In the genomic region with DNA sequence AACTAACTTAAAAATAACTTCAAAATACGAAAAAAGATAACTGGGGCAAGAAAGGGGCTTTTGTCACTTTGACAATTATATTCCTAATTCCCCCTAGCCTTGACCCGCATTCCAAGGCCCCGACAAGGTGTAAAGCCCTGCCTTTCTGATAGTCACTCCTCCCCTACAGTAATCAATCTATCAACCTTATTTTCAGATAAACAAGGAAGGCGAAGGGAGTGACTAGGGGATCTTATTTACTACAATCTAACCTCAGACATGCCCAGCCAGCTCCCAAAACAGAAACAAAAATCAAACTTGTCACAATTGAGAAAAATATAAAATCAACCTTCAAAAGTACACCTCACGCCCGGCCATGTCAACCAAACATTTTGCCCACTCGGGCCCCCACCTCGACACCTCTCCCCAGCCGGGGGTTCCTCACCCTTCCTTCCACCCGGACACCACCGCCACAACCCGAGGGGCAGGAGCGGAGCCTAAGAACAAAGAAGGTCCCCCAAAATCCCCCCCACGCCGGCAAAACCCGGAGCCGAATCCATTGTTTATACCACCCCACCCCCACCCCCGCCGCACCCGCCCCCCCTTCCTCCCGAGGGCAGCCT, we compare ENCODE assay signal across 8 cellular contexts. TPM values are rescaled to one million over a fixed set of nuclear protein-coding genes. Genes with fewer than 3 reads are reported as not detected.
A peak's percentile ranks its signal among the peaks of the same experiment; 100 is the strongest.
DNase-seq lines count a peak whose midpoint lies in the region; ATAC-seq and TF ChIP-seq lines count a peak whose summit lies in the region.

No MANE protein-coding gene starts in this region.

- H3K18ac ChIP-seq in neuronal stem cell (ENCODE audit: low read length): no peak overlapping the region

- intact Hi-C loops in Caco-2 (cut with micrococcal nuclease; ENCODE audit: unreplicated experiment): no loop called here

- peaks cover 24% of the 10 kb centered on the region for H3K36me3 Mint-ChIP-seq in Caco-2 (ENCODE audit: insufficient read depth, unreplicated experiment)

- H4K8ac ChIP-seq in neuronal stem cell (ENCODE audit: low read depth, low read length): no peak overlapping the region

- no peak overlapping the region for H3K4ac ChIP-seq in neuronal stem cell (ENCODE audit: low read length)

- H3K9ac ChIP-seq in neuronal stem cell (ENCODE audit: low read depth, low read length, poor library complexity): no peak overlapping the region

- H3K9me3 ChIP-seq in Caco-2: no peaks in the 10 kb centered on the region
- no peaks in the 10 kb centered on the region for H3K9me3 ChIP-seq in neuronal stem cell (replicated peaks in 1 of 2; ENCODE audit: control insufficient read depth in 2 of 2, insufficient read depth in 1 of 2, low read depth in 1 of 2, low read length in 2 of 2)

- ATAC-seq in HG03196 (IDR thresholded peaks at IDR 0.05; ENCODE audit: unreplicated experiment) (no peak), GM18502 (IDR thresholded peaks at IDR 0.05; ENCODE audit: poor library complexity, unreplicated experiment) (no peak)

- POLR2A ChIA-PET in Caco-2 (lab: Charles Lee) (interaction anchor here (0.7 to 1.6 kb wide), 3 partner anchors 32 to 110 kb away, joined by 3 to 35 read pairs (median 12); partner anchors contain the start of genes PSEN1 and RBM25), RWPE1 (lab: Yijun Ruan, JAX; ENCODE audit: low non-redundant PET) (interaction anchor here (1.3 kb wide), 1 partner anchor 32 kb away, joined by 5 read pairs; the partner anchor contains the start of gene RBM25)

- H3K9me3 Mint-ChIP-seq in Caco-2 (ENCODE audit: unreplicated experiment): no peaks in the 10 kb centered on the region

- H3K4me3 Mint-ChIP-seq in Caco-2 (ENCODE audit: unreplicated experiment): peak overlapping the region; percentile 91

- TSS peak; percentile 48 for BruUV-seq in Caco-2 (replicated peaks; lab: Mats Ljungman, UMichigan)

- H3K27me3 ChIP-seq in Caco-2 (replicated peaks; ENCODE audit: control insufficient read depth, insufficient read depth, low read length) (no peaks in the 10 kb centered on the region), neuronal stem cell (ENCODE audit: control insufficient read depth in 3 of 3, insufficient read depth in 3 of 3, low read depth in 1 of 3, low read length in 3 of 3) (no peaks in the 10 kb centered on the region)

- H3K27ac Mint-ChIP-seq in Caco-2 (ENCODE audit: unreplicated experiment): peak overlapping the region; percentile 84

- TF ChIP-seq CTCF in Caco-2 (IDR thresholded peaks at IDR 0.05; ENCODE audit: insufficient read depth in 1 of 2, low read depth in 1 of 2, low read length in 1 of 2, severe bottlenecking in 1 of 2, unreplicated experiment in 1 of 2) (no peak), RWPE1 (conservative IDR thresholded peaks at IDR 0.05; ENCODE audit: low read depth) (no peak), epithelial cell of esophagus (IDR thresholded peaks at IDR 0.05; ENCODE audit: insufficient read depth, low read depth, low read length, missing control alignments) (no peak)

- no peak overlapping the region for H3K14ac ChIP-seq in neuronal stem cell (ENCODE audit: low read length)

- no peak overlapping the region for H4K91ac ChIP-seq in neuronal stem cell (ENCODE audit: low read depth, low read length, poor library complexity)

- no peak overlapping the region for H3K23ac ChIP-seq in neuronal stem cell (ENCODE audit: low read depth, low read length, poor library complexity)

- no CpG with 5 or more reads among the region's 21 CpGs for WGBS in neuronal stem cell (ENCODE audit: extremely low coverage in 2 of 2, insufficient read length in 2 of 2, insufficient replicate concordance in 1 of 2), 2 donors

- no peak for DNase-seq in Caco-2
- DNase-seq in RWPE1 (ENCODE audit: low spot score): peak; percentile 55
- DNase-seq in epithelial cell of esophagus (ENCODE audit: low read depth): no peak
- no peak for DNase-seq in neuronal stem cell (ENCODE audit: low spot score)
- DNase-seq in GF-D8 (lab: John Stamatoyannopoulos, UW): no peak
- no peak for DNase-seq in stimulated activated naive CD4-positive, alpha-beta T cell treated with Interleukin-2 at 50 U/mL for 16 hours (lab: John Stamatoyannopoulos, UW)

- no peak overlapping the region for H2BK12ac ChIP-seq in neuronal stem cell (ENCODE audit: low read length)

- H3K4me2 ChIP-seq in neuronal stem cell (ENCODE audit: insufficient read depth, low read length, poor library complexity, severe bottlenecking): peak overlapping the region; percentile 62

- H3K27ac ChIP-seq in RWPE1 (peak overlapping the region; percentile 88), neuronal stem cell (replicated peaks; ENCODE audit: low read length) (no peak overlapping the region)

- H2BK120ac ChIP-seq in neuronal stem cell (ENCODE audit: low read depth, low read length): no peak overlapping the region

- H2AK5ac ChIP-seq in neuronal stem cell (ENCODE audit: low read depth, low read length): no peak overlapping the region

- H3K4me1 Mint-ChIP-seq in Caco-2 (ENCODE audit: low read depth, unreplicated experiment): no peaks in the 10 kb centered on the region

- H3K4me3 ChIP-seq in Caco-2 (ENCODE audit: low read depth, low read length) (peak overlapping the region; percentile 74), epithelial cell of esophagus (ENCODE audit: low read length) (peak overlapping the region; percentile 76), neuronal stem cell (ENCODE audit: low read length in 2 of 2) (peak overlapping the region; percentile 72 to 97)

- H3K79me1 ChIP-seq in neuronal stem cell (ENCODE audit: low read depth, low read length): peaks cover 1% of the 10 kb centered on the region

- H2BK5ac ChIP-seq in neuronal stem cell (ENCODE audit: low read length): no peak overlapping the region

- H3K36me3 ChIP-seq in Caco-2 (ENCODE audit: control insufficient read depth, insufficient read depth, low read length) (no peaks in the 10 kb centered on the region), neuronal stem cell (replicated peaks in 1 of 2; ENCODE audit: control insufficient read depth in 2 of 2, insufficient read depth in 2 of 2, low read length in 2 of 2) (peaks cover 11 to 30% of the 10 kb centered on the region in 2 donors)

- no peaks in the 10 kb centered on the region for H3K27me3 Mint-ChIP-seq in Caco-2 (ENCODE audit: insufficient read depth, unreplicated experiment)

- CTCF ChIA-PET in Caco-2 (lab: Charles Lee): interaction anchor here (0.7 to 1.4 kb wide), 3 partner anchors 33 to 605 kb away, joined by 3 to 5 read pairs (median 5); no protein-coding TSS in a partner anchor
- CTCF ChIA-PET in RWPE1 (lab: Yijun Ruan, JAX): interaction anchor here (0.7 to 1.2 kb wide), 2 partner anchors 32 to 1318 kb away, joined by 3 to 5 read pairs; partner anchors contain the start of gene RBM25

- no peak overlapping the region for H2BK15ac ChIP-seq in neuronal stem cell (ENCODE audit: low read length)

- peak overlapping the region; percentile 87 for H2AFZ ChIP-seq in neuronal stem cell (ENCODE audit: low read length)

- H3K4me1 ChIP-seq in Caco-2: peaks cover 7% of the 10 kb centered on the region; the same call in 1 of the 2 replicates
- H3K4me1 ChIP-seq in neuronal stem cell (ENCODE audit: control insufficient read depth in 2 of 2, insufficient read depth in 1 of 2, low read depth in 1 of 2, low read length in 2 of 2): no peaks in the 10 kb centered on the region

RNA-seq across cellular contexts. Expression of gene ZFYVE1, which starts 0.6 kb away (rescaled TPM):
- total RNA-seq in Caco-2 (2022): 10.8 and 10.9 TPM in 2 replicates
- 6.1 TPM for polyA plus RNA-seq in neuronal stem cell (2013, experiment 1 of 2)
- polyA plus RNA-seq in neuronal stem cell (2013, experiment 2 of 2): 6.1 TPM

RNA-seq across cellular contexts. Expression of gene RBM25, which starts 32.0 kb away (rescaled TPM):
- 89.3 and 98.8 TPM in 2 replicates for total RNA-seq in Caco-2 (2022)
- 107 TPM for polyA plus RNA-seq in neuronal stem cell (2013, experiment 1 of 2)
- polyA plus RNA-seq in neuronal stem cell (2013, experiment 2 of 2): 109 TPM
